8 cellular contexts compared by ENCODE assay signal in genomic region chr9:23050548-23050947, GRCh38.
"Had no signal": no experiment of that assay in that cellular context is flagged by ENCODE, and none has a peak within 500 bp of the region (broad histone marks: within the 10 kb centered on the region; RNA-seq: fewer than 3 reads in every experiment).

No MANE protein-coding gene starts in this region.

- H3K27ac ChIP-seq: HL-60, KMS-11 had no signal

- H3K9ac ChIP-seq: KMS-11 had no signal

- DNase-seq: GOT3, H9, HCEC 1CT, KBM-7 had no signal

- H3K27me3 Mint-ChIP-seq: IgD-negative memory B cell had no signal

- H3K4me1 Mint-ChIP-seq: IgD-negative memory B cell had no signal

- FAIRE-seq: H54 had no signal

- H3K36me3 Mint-ChIP-seq: IgD-negative memory B cell had no signal

- H3K4me3 Mint-ChIP-seq: H9, IgD-negative memory B cell had no signal

- H3K27ac Mint-ChIP-seq: IgD-negative memory B cell had no signal

- H3K4me2 ChIP-seq: KMS-11 had no signal
